ENCODE assay signal across 26 cellular contexts in the genomic region with DNA sequence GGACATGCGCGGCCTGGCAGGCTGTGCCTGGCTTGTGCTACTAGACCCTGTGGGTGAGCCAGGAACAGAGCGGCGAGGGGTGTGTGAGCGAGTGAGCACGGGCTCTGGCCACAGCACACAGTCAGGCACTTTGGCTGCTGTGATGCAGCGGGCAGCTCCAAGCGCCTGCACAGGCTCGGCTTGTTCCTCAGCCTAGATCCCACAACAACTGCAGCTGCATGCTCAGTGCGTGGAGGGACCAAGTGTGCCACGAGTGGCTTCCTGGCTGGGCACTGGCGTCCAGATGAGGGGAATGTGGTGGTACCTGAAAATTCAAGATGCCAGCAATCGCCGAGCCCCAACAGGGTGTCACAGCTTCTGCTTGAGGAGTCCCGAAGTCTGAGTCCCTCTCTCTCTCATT.
"Had no signal": no experiment of that assay in that cellular context is flagged by ENCODE, and none has a peak within 500 bp of the region (broad histone marks: within the 10 kb centered on the region; RNA-seq: fewer than 3 reads in every experiment).

No MANE protein-coding gene starts in this region.

- H3K27me3 Mint-ChIP-seq: activated B cell treated with CpG ODN at 0.5 μM for 24 hours; activated CD4-positive, alpha-beta T cell treated with anti-CD3 and anti-CD28 coated beads, Interleukin-2, amount 10 ng/mL, durations not matched to agents 24 days and 14 days; activated naive CD8-positive, alpha-beta T cell treated with anti-CD3 and anti-CD28 coated beads, Interleukin-2, amount 10 ng/mL, durations not matched to agents 7 days and 5 days; activated T-helper 17 cell treated with anti-CD3 and anti-CD28 coated beads, Interleukin-2, amount 50 U/mL, for 72 hours; IgD-negative memory B cell; T-cell had no signal

- H3K27ac Mint-ChIP-seq: activated B cell treated with CpG ODN at 0.5 μM for 24 hours; activated CD4-positive, alpha-beta T cell treated with anti-CD3 and anti-CD28 coated beads, Interleukin-2, amount 10 ng/mL, durations not matched to agents 24 days and 14 days; activated naive CD8-positive, alpha-beta T cell treated with anti-CD3 and anti-CD28 coated beads, Interleukin-2, amount 10 ng/mL, durations not matched to agents 7 days and 5 days; activated T-helper 17 cell treated with anti-CD3 and anti-CD28 coated beads, Interleukin-2, amount 50 U/mL, for 72 hours; IgD-negative memory B cell; T-cell had no signal

- FAIRE-seq: TTC549 had no signal

- H3K36me3 ChIP-seq: adrenal gland, breast epithelium had no signal

- H3K9me3 Mint-ChIP-seq: activated CD4-positive, alpha-beta T cell treated with anti-CD3 and anti-CD28 coated beads, Interleukin-2, amount 10 ng/mL, durations not matched to agents 24 days and 14 days had no signal

- H3K27me3 ChIP-seq: adrenal gland, breast epithelium had no signal

- H3K4me1 Mint-ChIP-seq: activated B cell treated with CpG ODN at 0.5 μM for 24 hours; activated CD4-positive, alpha-beta T cell treated with anti-CD3 and anti-CD28 coated beads, Interleukin-2, amount 10 ng/mL, durations not matched to agents 24 days and 14 days; activated naive CD8-positive, alpha-beta T cell treated with anti-CD3 and anti-CD28 coated beads, Interleukin-2, amount 10 ng/mL, durations not matched to agents 7 days and 5 days; activated T-helper 17 cell treated with anti-CD3 and anti-CD28 coated beads, Interleukin-2, amount 50 U/mL, for 72 hours; IgD-negative memory B cell; T-cell had no signal

- DNase-seq: activated B cell treated with CpG ODN at 0.5 μM for 24 hours; activated CD4-positive, alpha-beta T cell treated with anti-CD3 and anti-CD28 coated beads for 1 hour; activated CD4-positive, alpha-beta T cell treated with anti-CD3 and anti-CD28 coated beads, Interleukin-2, amount 10 ng/mL, durations not matched to agents 24 days and 14 days; activated CD4-positive, alpha-beta T cell treated with anti-CD3 and anti-CD28 coated beads, Interleukin-2, amount 50 U/mL, for 48 hours; activated CD8-positive, alpha-beta memory T cell treated with anti-CD3 and anti-CD28 coated beads for 24 hours; activated naive CD4-positive, alpha-beta T cell treated with anti-CD3 and anti-CD28 coated beads, Interleukin-2, amount 50 U/mL, for 16 hours; activated naive CD8-positive, alpha-beta T cell treated with anti-CD3 and anti-CD28 coated beads, Interleukin-2, amount 10 ng/mL, durations not matched to agents 7 days and 5 days; activated T-cell treated with anti-CD3 and anti-CD28 coated beads, Interleukin-2, amount 50 U/mL, for 48 hours; adrenal gland; anterior cingulate cortex; KG1; NCI-H1048; NCI-H146; NCI-H187 treated with DMSO at 0.1 percent for 48 hours; NCI-H2081 treated with DMSO at 0.1 percent for 48 hours; NCI-H446; NCI-H524; PC-3; T-cell; T-helper 2 cell; T1000 had no signal

- H3K36me3 Mint-ChIP-seq: activated naive CD8-positive, alpha-beta T cell treated with anti-CD3 and anti-CD28 coated beads, Interleukin-2, amount 10 ng/mL, durations not matched to agents 7 days and 5 days; T-cell had no signal

- H3K4me1 ChIP-seq: adrenal gland, breast epithelium had no signal

- H3K27ac ChIP-seq: adrenal gland, breast epithelium, SK-N-MC had no signal

- H3K4me3 Mint-ChIP-seq: activated B cell treated with CpG ODN at 0.5 μM for 24 hours; activated CD4-positive, alpha-beta T cell treated with anti-CD3 and anti-CD28 coated beads, Interleukin-2, amount 10 ng/mL, durations not matched to agents 24 days and 14 days; activated naive CD8-positive, alpha-beta T cell treated with anti-CD3 and anti-CD28 coated beads, Interleukin-2, amount 10 ng/mL, durations not matched to agents 7 days and 5 days; activated T-helper 17 cell treated with anti-CD3 and anti-CD28 coated beads, Interleukin-2, amount 50 U/mL, for 72 hours; IgD-negative memory B cell; T-cell had no signal

- ATAC-seq: activated T-helper 17 cell treated with anti-CD3 and anti-CD28 coated beads, Interleukin-2, amount 50 U/mL, for 72 hours; PC-3; T-cell had no signal

- H3K9me3 ChIP-seq: adrenal gland, breast epithelium had no signal

- H3K4me3 ChIP-seq: adrenal gland, breast epithelium, SK-N-MC had no signal
